In genomic region chr10:86645111-86645445, GRCh38 we compare ENCODE assay signal across 13 cellular contexts. TPM values are rescaled to one million over a fixed set of nuclear protein-coding genes. Genes with fewer than 3 reads are reported as not detected.
DNase-seq lines count a peak whose midpoint lies in the region; ATAC-seq and TF ChIP-seq lines count a peak whose summit lies in the region.
"Had no signal": no experiment of that assay in that cellular context is flagged by ENCODE, and none has a peak within 500 bp of the region (broad histone marks: within the 10 kb centered on the region; RNA-seq: fewer than 3 reads in every experiment).

No MANE protein-coding gene starts in this region.

- H3K27me3 ChIP-seq in H9 (ENCODE audit: insufficient read depth, low read length) (no peaks in the 10 kb centered on the region), KMS-11 (ENCODE audit: insufficient read depth, low read depth) (no peaks in the 10 kb centered on the region), mesendoderm (ENCODE audit: insufficient read depth, low read length, poor library complexity) (no peaks in the 10 kb centered on the region)
- H3K27me3 ChIP-seq: SJCRH30 had no signal

- H4K8ac ChIP-seq in H9 (replicated peaks; ENCODE audit: insufficient read length, low read depth, low read length) (no peak overlapping the region), mesendoderm (ENCODE audit: low read depth, low read length) (no peak overlapping the region)

- H2AK5ac ChIP-seq in H9 (ENCODE audit: insufficient read length, low read length) (no peak overlapping the region), mesendoderm (ENCODE audit: low read length) (no peak overlapping the region)

- no peaks in the 10 kb centered on the region for H3K23me2 ChIP-seq in H9 (ENCODE audit: insufficient read length, low read depth, low read length, poor library complexity, severe bottlenecking)

- H3K4ac ChIP-seq in H9 (ENCODE audit: low read depth, low read length) (no peak overlapping the region), mesendoderm (ENCODE audit: low read depth, low read length) (no peak overlapping the region)

- H3K36me3 Mint-ChIP-seq in H9 (ENCODE audit: insufficient read depth in 1 of 3, low read depth in 3 of 3) = peaks cover 0 to 7% (median 0%) of the 10 kb centered on the region in 3 experiments; a peak in 2 of 7 replicates

- no peak overlapping the region for H2BK15ac ChIP-seq in H9 (ENCODE audit: low read depth, low read length)
- no peak overlapping the region for H2BK15ac ChIP-seq in mesendoderm (replicated peaks; ENCODE audit: low read depth)

- H4K5ac ChIP-seq in H9 (ENCODE audit: insufficient read length, low read depth, low read length) (no peak overlapping the region), mesendoderm (ENCODE audit: low read length) (no peak overlapping the region)

- no peak overlapping the region for H3K14ac ChIP-seq in H9 (ENCODE audit: insufficient read depth, low read length)

- H3K4me3 ChIP-seq in KMS-11 (IDR thresholded peaks at IDR 0.05; ENCODE audit: insufficient read depth, low read depth, low read length) (no peak overlapping the region), skin epidermis (no peak overlapping the region), mesendoderm (ENCODE audit: low read length) (no peak overlapping the region)
- H3K4me3 ChIP-seq: SJCRH30 had no signal

- no peak overlapping the region for H2BK20ac ChIP-seq in H9 (ENCODE audit: low read depth, low read length, poor library complexity, severe bottlenecking)

- H3K79me2 ChIP-seq in H9 (ENCODE audit: insufficient read depth, low read length) (no peaks in the 10 kb centered on the region), KMS-11 (ENCODE audit: insufficient read depth, low read depth) (no peaks in the 10 kb centered on the region), mesendoderm (ENCODE audit: control insufficient read depth, insufficient read depth, low read length) (no peaks in the 10 kb centered on the region)

- peak; percentile 28 for DNase-seq in H9
- peak; percentile 8 for DNase-seq in iPS-NIHi7 (ENCODE audit: extremely low spot score)
- no peak for DNase-seq in mesendoderm
- DNase-seq in NCI-H128 (lab: John Stamatoyannopoulos, UW; ENCODE audit: unreplicated experiment) = no peak
- DNase-seq: CD8-positive, alpha-beta memory T cell; NCI-H1436 treated with DMSO at 0.1 percent for 48 hours; NCI-H2081; SJCRH30 had no signal

- H3K36me3 ChIP-seq in KMS-11 (ENCODE audit: insufficient read depth) (no peaks in the 10 kb centered on the region), mesendoderm (ENCODE audit: control insufficient read depth, insufficient read depth, low read length) (no peaks in the 10 kb centered on the region)
- H3K36me3 ChIP-seq: SJCRH30 had no signal

- no peak overlapping the region for H2BK12ac ChIP-seq in H9 (ENCODE audit: insufficient read length, low read depth, low read length)

- H4K91ac ChIP-seq in H9 (ENCODE audit: insufficient read length, low read depth, low read length) = no peak overlapping the region

- no peak overlapping the region for H3K4me3 Mint-ChIP-seq in H9
- H3K4me3 Mint-ChIP-seq: CD8-positive, alpha-beta memory T cell had no signal

- H3K18ac ChIP-seq in H9 (ENCODE audit: insufficient read length, low read depth, low read length) (no peak overlapping the region), mesendoderm (ENCODE audit: low read length) (no peak overlapping the region)

- H2AFZ ChIP-seq in H9 (ENCODE audit: low read length) (no peak overlapping the region), KMS-11 (ENCODE audit: low read depth) (no peak overlapping the region; the same call in 1 of the 2 replicates)

- H3K4me2 ChIP-seq in H9 (ENCODE audit: insufficient read depth, insufficient read length, low read length) (no peak overlapping the region), KMS-11 (peak overlapping the region; percentile 66; the same call in 1 of the 2 replicates), mesendoderm (ENCODE audit: low read length) (no peak overlapping the region)

- H2BK120ac ChIP-seq in H9 (ENCODE audit: low read depth, low read length, poor library complexity, severe bottlenecking) (no peak overlapping the region), mesendoderm (ENCODE audit: low read depth, low read length) (no peak overlapping the region)

- no peak overlapping the region for H3K23ac ChIP-seq in H9 (ENCODE audit: insufficient read length, low read depth, low read length)
- H3K23ac ChIP-seq in mesendoderm (ENCODE audit: low read length) = no peak overlapping the region

- H3K4me1 Mint-ChIP-seq in H9 = peaks cover 2 to 3% of the 10 kb centered on the region in 2 experiments

- H3K9me3 Mint-ChIP-seq in H9 = peaks cover 9 to 15% of the 10 kb centered on the region in 2 experiments

- no peak overlapping the region for H3K27ac ChIP-seq in H9 (ENCODE audit: insufficient read length, low read depth, low read length)
- H3K27ac ChIP-seq in KMS-11 = peak overlapping the region; percentile 59; the same call in 1 of the 2 replicates
- peak overlapping the region in 15 of 21 experiments; percentile 4 to 82 (median 64) for H3K27ac ChIP-seq in skin epidermis
- H3K27ac ChIP-seq in mesendoderm (ENCODE audit: low read depth, low read length) = no peak overlapping the region
- H3K27ac ChIP-seq: SJCRH30 had no signal

- TF ChIP-seq CTCF in H9 (conservative IDR thresholded peaks at IDR 0.05) (no peak), KMS-11 (conservative IDR thresholded peaks at IDR 0.05; ENCODE audit: low read depth, low read length) (no peak)

- H3K27ac Mint-ChIP-seq in H9 = no peak overlapping the region
- H3K27ac Mint-ChIP-seq: CD8-positive, alpha-beta memory T cell had no signal

- peaks cover 2% of the 10 kb centered on the region; the same call in 1 of the 2 replicates for H3K27me3 Mint-ChIP-seq in H9 (ENCODE audit: low read depth)

- H3T11ph ChIP-seq in H9 (ENCODE audit: low read length) = no peak overlapping the region

- H3K79me1 ChIP-seq in H9 (ENCODE audit: insufficient read depth, low read depth, low read length, poor library complexity, severe bottlenecking) = no peaks in the 10 kb centered on the region
- no peaks in the 10 kb centered on the region for H3K79me1 ChIP-seq in mesendoderm (ENCODE audit: low read length)

- H2BK5ac ChIP-seq in H9 (ENCODE audit: insufficient read length, low read length) (no peak overlapping the region), mesendoderm (ENCODE audit: low read length) (no peak overlapping the region)

- no peaks in the 10 kb centered on the region for H3K9me3 ChIP-seq in H9 (ENCODE audit: control insufficient read depth, low read depth, low read length)
- H3K9me3 ChIP-seq: SJCRH30 had no signal

- no peak for ATAC-seq in HG03378 (IDR thresholded peaks at IDR 0.05; ENCODE audit: unreplicated experiment)

- WGBS in H9 (ENCODE audit: extremely low coverage, insufficient read length, low lambda C conversion rate) = no CpG with 5 or more reads among the region's 2 CpGs
- WGBS in mesendoderm (ENCODE audit: extremely low coverage, insufficient coverage, low lambda C conversion rate) = no CpG with 5 or more reads among the region's 2 CpGs

- H4K20me1 ChIP-seq in H9 (ENCODE audit: control insufficient read depth, insufficient read depth, insufficient read length) (no peaks in the 10 kb centered on the region), KMS-11 (ENCODE audit: insufficient read depth) (no peaks in the 10 kb centered on the region)

- H3K9ac ChIP-seq in H9 (ENCODE audit: extremely low read depth, insufficient read length, low read length) (no peak overlapping the region), KMS-11 (no peak overlapping the region), mesendoderm (ENCODE audit: low read length) (no peak overlapping the region)

- H3K56ac ChIP-seq in H9 (ENCODE audit: insufficient read length, low read depth, low read length) (no peak overlapping the region), mesendoderm (ENCODE audit: low read length) (no peak overlapping the region)

- H3K4me1 ChIP-seq in H9 (ENCODE audit: insufficient read depth, low read length) (no peaks in the 10 kb centered on the region), KMS-11 (ENCODE audit: low read depth, poor library complexity, severe bottlenecking) (peaks cover 33% of the 10 kb centered on the region), mesendoderm (ENCODE audit: control insufficient read depth, low read depth, low read length) (no peaks in the 10 kb centered on the region)

RNA-seq across cellular contexts. Expression of gene OPN4, which starts 9.3 kb away (rescaled TPM):
- total RNA-seq in H9 (2021) = not detected in 2 replicates
- not detected for polyA plus RNA-seq in mesendoderm (2013, experiment 1 of 2)
- polyA plus RNA-seq in mesendoderm (2013, experiment 2 of 2) = not detected
- total RNA-seq: CD8-positive, alpha-beta memory T cell; RPMI7951; SJCRH30 had no signal
- polyA plus RNA-seq: BJ; CD8-positive, alpha-beta memory T cell had no signal

RNA-seq across cellular contexts. Expression of gene LDB3, which starts 23.2 kb away (rescaled TPM):
- total RNA-seq in H9 (2021) = 0.17 and 0.18 TPM in 2 replicates
- polyA plus RNA-seq in mesendoderm (2013, experiment 1 of 2) = 0.51 TPM
- 0.59 TPM for polyA plus RNA-seq in mesendoderm (2013, experiment 2 of 2)
- total RNA-seq: RPMI7951 had no signal
- polyA plus RNA-seq: CD8-positive, alpha-beta memory T cell had no signal

Comparison
In these comparisons a context has a peak if more than half of its experiments do, and no peak if none do; other contexts are left out.
1. DNase-seq: peak in H9 (single experiment) and iPS-NIHi7 (single experiment); none in mesendoderm (single experiment) and NCI-H128 (single experiment).
2. H3K27ac ChIP-seq: peak in KMS-11 (single experiment) and skin epidermis (15 of 21); none in H9 (single experiment) and mesendoderm (single experiment).